9 cellular contexts compared by ENCODE assay signal in the genomic region with DNA sequence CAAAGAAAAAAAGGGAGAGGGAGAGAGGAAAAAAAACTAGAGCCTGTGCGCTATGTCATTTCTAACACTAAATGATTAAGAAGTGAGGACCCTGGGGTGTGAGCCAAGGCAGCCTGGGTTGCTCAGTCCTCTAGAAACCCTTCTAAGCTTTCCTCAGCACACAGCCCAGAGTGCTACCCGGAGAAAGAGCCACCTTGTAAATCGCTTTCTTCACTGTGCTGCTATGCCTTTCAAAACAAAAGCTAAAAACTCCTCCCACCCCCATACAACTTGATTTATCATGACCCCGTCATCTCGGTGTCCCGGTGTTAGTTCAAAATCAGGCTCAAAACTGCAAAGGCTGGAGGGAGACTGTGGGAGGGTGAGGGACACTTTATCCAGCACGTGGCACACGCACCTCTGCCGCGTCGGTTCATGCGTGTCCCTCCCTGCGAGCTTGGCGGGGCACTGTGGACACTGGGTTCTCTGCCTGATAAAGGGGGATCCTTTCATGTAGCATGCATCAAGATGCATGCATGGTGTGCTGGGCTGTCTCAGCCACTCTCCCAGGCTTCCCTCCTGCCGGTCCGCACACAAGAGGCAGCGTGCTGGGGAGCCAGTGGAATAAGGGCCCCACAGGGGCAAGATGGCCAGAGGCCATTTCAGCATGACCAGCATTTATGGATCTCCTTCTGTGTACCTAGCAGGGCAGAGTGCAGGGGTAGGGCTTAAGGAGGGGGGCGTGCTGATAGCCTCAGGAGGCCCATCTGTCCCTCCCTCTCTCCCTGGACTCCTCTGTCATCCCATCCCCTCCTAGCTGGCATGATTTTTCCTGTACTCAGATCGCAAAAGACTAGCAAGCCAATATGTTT.
DNase-seq lines count a peak whose midpoint lies in the region; ATAC-seq lines count a peak whose summit lies in the region.
"Had no signal": no experiment of that assay in that cellular context is flagged by ENCODE, and none has a peak within 500 bp of the region (broad histone marks: within the 10 kb centered on the region; RNA-seq: fewer than 3 reads in every experiment).

No MANE protein-coding gene starts in this region.

- peaks cover 35% of the 10 kb centered on the region for H3K4me1 ChIP-seq in rectal smooth muscle tissue (ENCODE audit: control insufficient read depth, insufficient read depth, low read length)

- no peak for ATAC-seq in left ventricle myocardium superior

- H3K9ac ChIP-seq in rectal smooth muscle tissue (ENCODE audit: low read length) = no peak overlapping the region

- H3K36me3 ChIP-seq in rectal smooth muscle tissue (ENCODE audit: control insufficient read depth, insufficient read depth, low read length) = no peaks in the 10 kb centered on the region

- peak overlapping the region; percentile 28 for H3K4me3 ChIP-seq in rectal smooth muscle tissue (ENCODE audit: low read length)

- peak overlapping the region; percentile 78 for H3K27ac ChIP-seq in rectal smooth muscle tissue (ENCODE audit: low read depth, low read length)

- H3K27me3 ChIP-seq in rectal smooth muscle tissue (ENCODE audit: control insufficient read depth, insufficient read depth, low read length) = no peaks in the 10 kb centered on the region

- peak; percentile 43 for DNase-seq in AG20443 (ENCODE audit: low spot score)
- peak; percentile 27 for DNase-seq in amniotic epithelial cell (ENCODE audit: low read depth)
- peak; percentile 51 for DNase-seq in left ventricle myocardium superior
- no peak for DNase-seq in HCEC 1CT
- DNase-seq in amniotic stem cell (lab: John Stamatoyannopoulos, UW) = no peak
- DNase-seq in NCI-H2196 (lab: John Stamatoyannopoulos, UW; ENCODE audit: unreplicated experiment) = no peak
- no peak for DNase-seq in DMS114 treated with DMSO at 0.1 percent for 48 hours (lab: John Stamatoyannopoulos, UW; ENCODE audit: unreplicated experiment)
- DNase-seq: NCI-H2029 treated with DMSO at 0.1 percent for 48 hours had no signal

- intact Hi-C loops in left ventricle myocardium superior (cut with micrococcal nuclease) = no loop called here

Comparison
In these comparisons a context has a peak if more than half of its experiments do, and no peak if none do; other contexts are left out.
1. DNase-seq: peak in AG20443 (single experiment), amniotic epithelial cell (single experiment) and left ventricle myocardium superior (single experiment); none in HCEC 1CT (single experiment), amniotic stem cell (single experiment), NCI-H2196 (single experiment) and DMS114 treated with DMSO at 0.1 percent for 48 hours (single experiment).